In the genomic region with DNA sequence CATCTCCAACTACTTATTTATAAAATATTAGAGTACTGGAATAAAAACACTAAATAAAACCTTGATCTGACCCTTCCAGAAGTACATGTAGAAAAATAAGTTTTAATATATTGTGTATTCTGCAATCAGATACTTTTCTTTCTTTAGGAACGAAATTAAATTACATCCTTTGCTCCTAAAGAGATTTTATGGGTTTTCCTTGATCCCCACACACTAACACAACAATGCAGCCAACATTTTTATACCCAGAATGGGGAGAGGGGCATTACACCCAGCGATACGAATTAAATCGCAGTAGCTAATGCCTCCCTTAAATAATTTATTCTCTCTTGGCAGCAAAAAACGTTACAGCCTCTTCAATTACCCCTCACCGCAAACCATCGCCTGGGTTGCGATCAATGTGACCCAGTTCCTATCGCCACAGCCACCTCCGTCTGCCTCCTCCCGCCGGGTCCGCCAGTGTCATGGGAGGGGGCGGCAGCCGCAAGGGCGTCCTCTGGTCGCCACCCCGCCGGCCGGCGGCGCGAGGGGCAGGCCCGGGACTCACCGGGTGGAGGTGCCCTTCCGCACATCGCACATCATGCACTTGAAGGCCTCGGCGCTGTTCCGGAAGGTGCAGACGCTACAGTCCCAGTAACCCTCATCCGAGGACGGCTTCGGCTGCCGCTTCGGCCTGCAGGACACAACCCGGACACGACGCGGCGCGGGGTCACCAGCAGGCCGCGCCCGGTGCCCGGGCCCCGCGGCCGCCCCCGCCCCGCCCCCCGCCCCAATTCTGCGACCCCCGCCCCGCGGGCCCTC, we compare ENCODE assay signal across 8 cellular contexts. TPM values are rescaled to one million over a fixed set of nuclear protein-coding genes. Genes with fewer than 3 reads are reported as not detected.
DNase-seq lines count a peak whose midpoint lies in the region; ATAC-seq and TF ChIP-seq lines count a peak whose summit lies in the region.

No MANE protein-coding gene starts in this region.

- peaks cover 4% of the 10 kb centered on the region for H3F3A ChIP-seq in SK-N-SH (replicated peaks; ENCODE audit: insufficient read depth)

- ATAC-seq in activated naive CD4-positive, alpha-beta T cell treated with anti-CD3 and anti-CD28 coated beads, Interleukin-2, amount 50 U/mL, for 72 hours, result peak; percentile 79 to 81
- ATAC-seq in Right ventricle myocardium inferior, result peak; percentile 67

- peak; percentile 65 to 82 for DNase-seq in HAP-1 (ENCODE audit: low spot score in 2 of 2)
- DNase-seq in M059J (ENCODE audit: low read depth), result peak; percentile 79
- peak; percentile 90 for DNase-seq in SK-N-SH
- DNase-seq in activated naive CD4-positive, alpha-beta T cell treated with anti-CD3 and anti-CD28 coated beads, Interleukin-2, amount 50 U/mL, for 72 hours (ENCODE audit: low spot score in 2 of 2), result peak; percentile 67 to 83
- DNase-seq in Right ventricle myocardium inferior (ENCODE audit: missing footprints), result peak; percentile 87
- peak; percentile 61 to 77 (median 72) for DNase-seq in ovary
- peak; percentile 81 to 86 for DNase-seq in thyroid gland

- peak overlapping the region; percentile 87 for H2AFZ ChIP-seq in SK-N-SH (ENCODE audit: low read depth)

- H3K27ac ChIP-seq in SK-N-SH (ENCODE audit: low read depth in 2 of 2, low read length in 1 of 2) (peak overlapping the region; percentile 67 to 96), ovary (peak overlapping the region; percentile 90 to 91), thyroid gland (peak overlapping the region; percentile 81 to 95 (median 91))

- CTCF ChIA-PET in SK-N-SH (lab: Yijun Ruan, JAX), result interaction anchor here (3.0 kb wide), 1 partner anchor 94 kb away, joined by 12 read pairs; no protein-coding TSS in a partner anchor

- H3K36me3 Mint-ChIP-seq in activated naive CD4-positive, alpha-beta T cell treated with anti-CD3 and anti-CD28 coated beads, Interleukin-2, amount 50 U/mL, for 72 hours, result peaks cover 0 to 7% of the 10 kb centered on the region in 2 donors

- TF ChIP-seq CTCF in SK-N-SH (IDR thresholded peaks at IDR 0.05) (peak; percentile 52), ovary (IDR thresholded peaks at IDR 0.05) (peak in 2 of 3 donors; percentile 37 to 48), thyroid gland (IDR thresholded peaks at IDR 0.05) (peak in 3 of 6 experiments; percentile 33 to 54 (median 38))

- peak overlapping the region; percentile 65 to 87 for H3K27ac Mint-ChIP-seq in activated naive CD4-positive, alpha-beta T cell treated with anti-CD3 and anti-CD28 coated beads, Interleukin-2, amount 50 U/mL, for 72 hours

- H3K36me3 ChIP-seq in HAP-1 (replicated peaks), result no peaks in the 10 kb centered on the region; the same call in none of the 2 replicates
- peaks cover 11 to 17% of the 10 kb centered on the region in 2 experiments for H3K36me3 ChIP-seq in SK-N-SH (replicated peaks in 1 of 2; ENCODE audit: control insufficient read depth in 1 of 2, insufficient read depth in 2 of 2, low read length in 1 of 2)
- no peaks in the 10 kb centered on the region for H3K36me3 ChIP-seq in ovary
- H3K36me3 ChIP-seq in thyroid gland, result no peaks in the 10 kb centered on the region

- H3K9me2 ChIP-seq in SK-N-SH, result no peaks in the 10 kb centered on the region

- H3K4me3 ChIP-seq in GM08714 (ENCODE audit: low read length) (peak overlapping the region; percentile 91), HAP-1 (peak overlapping the region; percentile 49), SK-N-SH (ENCODE audit: low read depth in 2 of 2, low read length in 1 of 2) (peak overlapping the region; percentile 87 to 90), ovary (peak overlapping the region; percentile 64), thyroid gland (replicated peaks in 1 of 3) (peak overlapping the region; percentile 14 to 74 (median 49))

- H3K27me3 ChIP-seq in HAP-1 (ENCODE audit: low read depth) (no peaks in the 10 kb centered on the region), SK-N-SH (ENCODE audit: insufficient read depth) (no peaks in the 10 kb centered on the region), ovary (no peaks in the 10 kb centered on the region), thyroid gland (no peaks in the 10 kb centered on the region)

- H3K79me2 ChIP-seq in SK-N-SH (ENCODE audit: insufficient read depth), result peaks cover 62% of the 10 kb centered on the region

- no peak for TF ChIP-seq POLR2A in ovary (IDR thresholded peaks at IDR 0.05)
- peak in 1 of 2 donors; percentile 68 for TF ChIP-seq POLR2A in thyroid gland (IDR thresholded peaks at IDR 0.05)

- peak overlapping the region; percentile 82 for H3K9ac ChIP-seq in SK-N-SH

- intact Hi-C loops in Right ventricle myocardium inferior (cut with DNase I) (loop anchor here (2.0 to 10.0 kb wide), 2 partner anchors 92 to 248 kb away; partner anchors contain the start of gene GXYLT1), ovary (cut with DNase I) (loop anchor here in 2 of 4 donors (10.0 kb wide), 1 partner anchor 88 kb away; the partner anchor contains the start of genes PPHLN1 (in 2 of the 2) and ZCRB1 (in 2 of the 2)), thyroid gland (cut with DNase I) (loop anchor here (5.0 kb wide), 1 partner anchor 90 kb away; the partner anchor contains the start of genes PPHLN1 and ZCRB1)

- TF ChIP-seq EP300 in SK-N-SH (IDR thresholded peaks at IDR 0.05; ENCODE audit: borderline replicate concordance in 1 of 2, low read depth in 1 of 2, low read length in 1 of 2) (no peak), ovary (IDR thresholded peaks at IDR 0.05) (no peak)

- H3K9me3 Mint-ChIP-seq in activated naive CD4-positive, alpha-beta T cell treated with anti-CD3 and anti-CD28 coated beads, Interleukin-2, amount 50 U/mL, for 72 hours, result no peaks in the 10 kb centered on the region

- no peaks in the 10 kb centered on the region for H3K9me3 ChIP-seq in HAP-1
- H3K9me3 ChIP-seq in SK-N-SH, result no peaks in the 10 kb centered on the region
- no peaks in the 10 kb centered on the region for H3K9me3 ChIP-seq in ovary
- no peaks in the 10 kb centered on the region for H3K9me3 ChIP-seq in thyroid gland

- 2% methylated on average over 22 of the region's 56 CpGs for WGBS in SK-N-SH (ENCODE audit: low lambda C conversion rate)
- WGBS in ovary, 3 donors, result 0 to 1% (median 1%) methylated on average over 28 to 56 of the region's 56 CpGs
- 2 to 3% methylated on average over 10 to 11 of the region's 56 CpGs for WGBS in thyroid gland, 2 donors

- peak overlapping the region; percentile 90 for H3K4me2 ChIP-seq in SK-N-SH

- TF ChIP-seq RAD21 in SK-N-SH (IDR thresholded peaks at IDR 0.05; ENCODE audit: low read length), result peak; percentile 17; the same call in 1 of the 2 replicates

- peaks cover 35% of the 10 kb centered on the region for H3K4me1 ChIP-seq in HAP-1
- peaks cover 0 to 17% of the 10 kb centered on the region in 2 experiments; a peak in 3 of 4 replicates for H3K4me1 ChIP-seq in SK-N-SH (ENCODE audit: control insufficient read depth in 1 of 2, insufficient read depth in 2 of 2, low read depth in 1 of 2, low read length in 1 of 2)
- H3K4me1 ChIP-seq in ovary (ENCODE audit: insufficient read depth), result peaks cover 5% of the 10 kb centered on the region
- H3K4me1 ChIP-seq in thyroid gland, result peaks cover 46 to 47% of the 10 kb centered on the region in 2 donors

- POLR2A ChIA-PET in SK-N-SH (lab: Yijun Ruan, JAX), result no interaction called here

- no peaks in the 10 kb centered on the region for H4K20me1 ChIP-seq in SK-N-SH (ENCODE audit: insufficient read depth)

- in situ Hi-C loops in HAP-1 (cut with MboI; ENCODE audit: low sequenced_read_pairs), result no loop called here

TF ChIP-seq in SK-N-SH, 30 proteins besides CTCF, POLR2A, EP300 and RAD21 (continues in another document):
- TF ChIP-seq CHD2 (IDR thresholded peaks at IDR 0.05; ENCODE audit: low read length, partially characterized antibody) (peak; percentile 14), MXI1 (IDR thresholded peaks at IDR 0.05; ENCODE audit: low read depth, low read length) (peak; percentile 48; the same call in 1 of the 2 replicates), FOXM1 (IDR thresholded peaks at IDR 0.05; ENCODE audit: low read depth) (no peak), NRF1 (IDR thresholded peaks at IDR 0.05; ENCODE audit: low read depth, low read length) (no peak), MAX (IDR thresholded peaks at IDR 0.05; ENCODE audit: low read depth) (peak; percentile 49; the same call in 1 of the 2 replicates), JUND (IDR thresholded peaks at IDR 0.05) (no peak), RFX5 (IDR thresholded peaks at IDR 0.05; ENCODE audit: low read length) (no peak), GATA2 (CRISPR knock-in tag; IDR thresholded peaks at IDR 0.05) (peak; percentile 35; the same call in 1 of the 2 replicates), MEF2A (IDR thresholded peaks at IDR 0.05; ENCODE audit: borderline replicate concordance, low read depth) (no peak), SIN3A (IDR thresholded peaks at IDR 0.05; ENCODE audit: borderline replicate concordance, low read depth, low read length) (peak; percentile 53; the same call in 1 of the 2 replicates), TAF1 (IDR thresholded peaks at IDR 0.05; ENCODE audit: borderline replicate concordance, low read depth, low read length) (peak; percentile 50; the same call in 1 of the 2 replicates)

RNA-seq across cellular contexts. Expression of gene YAF2, which starts 0.8 kb away (rescaled TPM):
- 17.9 and 21.6 TPM in 2 replicates for total RNA-seq in M059J (2014; rRNA removed; shearing (Covaris generic))
- polyA plus RNA-seq in SK-N-SH (2012; rRNA removed) (5.3 and 6.7 TPM in 2 replicates), ovary (10 to 100 TPM; 14.3 to 17.1 TPM)
- 6.9 and 8.7 TPM in 2 replicates for polyA plus RNA-seq in SK-N-SH (2012; cell fraction: cytosol; rRNA removed)
- polyA plus RNA-seq in SK-N-SH (2012; cell fraction: nucleus; rRNA removed), result 6.8 and 12.7 TPM in 2 replicates
- total RNA-seq in activated naive CD4-positive, alpha-beta T cell treated with anti-CD3 and anti-CD28 coated beads, Interleukin-2, amount 50 U/mL, for 72 hours, result 10 to 100 TPM; 28.2 to 53.6 TPM
- total RNA-seq in Right ventricle myocardium inferior (86.1 TPM), ovary (10 to 100 TPM; 30.9 to 47.7 (median 38.3) TPM), thyroid gland (10 to 100 TPM; 56.7 to 92.2 (median 70.5) TPM)

Comparison
In these comparisons a context has a peak if more than half of its experiments do, and no peak if none do; other contexts are left out.
1. Peak in every context shown above with its lines: DNase-seq, ATAC-seq, H3K4me3 ChIP-seq and H3K27ac ChIP-seq.